Comparison of ENCODE assay signal across 8 cellular contexts in the genomic region with DNA sequence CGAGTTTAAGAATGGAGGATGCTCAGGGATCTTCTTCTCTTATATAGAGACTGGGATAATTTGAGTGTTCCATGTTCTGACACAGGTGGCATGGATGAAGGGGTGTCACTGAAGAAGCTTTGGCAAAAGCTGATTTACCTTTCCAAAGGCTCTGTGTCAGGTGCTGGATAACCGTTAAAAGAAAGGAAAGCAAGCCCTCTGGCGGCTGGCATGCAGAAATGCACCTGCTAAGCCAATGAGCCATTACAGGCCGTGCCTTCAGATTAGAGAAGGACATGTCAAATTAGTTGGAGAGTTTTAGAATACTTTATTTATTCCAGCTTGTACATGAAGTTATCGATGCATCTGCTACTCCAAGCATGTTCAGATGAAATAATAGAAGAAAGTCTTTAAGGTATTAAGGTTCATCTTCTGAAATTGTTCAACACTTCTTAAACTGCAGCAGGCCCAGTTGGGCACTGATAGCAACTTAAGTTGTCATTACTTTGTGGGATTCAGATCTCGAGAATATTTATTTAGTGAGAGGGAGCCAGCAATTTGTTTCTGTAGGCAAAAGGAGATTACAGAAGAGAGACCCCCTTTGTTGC.
A peak's percentile ranks its signal among the peaks of the same experiment; 100 is the strongest.
DNase-seq lines count a peak whose midpoint lies in the region; ATAC-seq and TF ChIP-seq lines count a peak whose summit lies in the region.

No MANE protein-coding gene starts in this region.

- no peaks in the 10 kb centered on the region for H3K36me3 Mint-ChIP-seq in activated naive CD8-positive, alpha-beta T cell treated with anti-CD3 and anti-CD28 coated beads for 36 hours

- no peaks in the 10 kb centered on the region for H3K36me3 ChIP-seq in hepatocyte (replicated peaks; ENCODE audit: insufficient read depth, low read depth)

- peaks cover 3% of the 10 kb centered on the region for H3K27me3 Mint-ChIP-seq in activated naive CD8-positive, alpha-beta T cell treated with anti-CD3 and anti-CD28 coated beads for 36 hours

- no peak overlapping the region for H3K4me2 ChIP-seq in hepatocyte

- no peak overlapping the region for H3K4me3 ChIP-seq in hepatocyte

- peak; percentile 68 for DNase-seq in D341Med (ENCODE audit: low spot score)
- peak; percentile 57 for DNase-seq in NCI-H2107 (lab: John Stamatoyannopoulos, UW)
- peak; percentile 5 for DNase-seq in activated naive CD8-positive, alpha-beta T cell treated with anti-CD3 and anti-CD28 coated beads for 36 hours
- DNase-seq in hepatocyte (ENCODE audit: low spot score) = peak; percentile 74
- DNase-seq in stimulated activated naive CD8-positive, alpha-beta T cell treated with anti-CD3 and anti-CD28 coated beads, Interleukin-15, Interleukin-2, amounts not matched to agents 100 U/mL and 50 U/mL, for 24 hours = peak; percentile 31
- DNase-seq in T1000 (lab: John Stamatoyannopoulos, UW) = no peak

- no peak overlapping the region for H2AFZ ChIP-seq in hepatocyte

- peak; percentile 83 for TF ChIP-seq CTCF in hepatocyte (IDR thresholded peaks at IDR 0.05; ENCODE audit: poor library complexity)

- no peaks in the 10 kb centered on the region for H3K9me3 ChIP-seq in hepatocyte (ENCODE audit: low read depth)

- no peaks in the 10 kb centered on the region for H3K9me2 ChIP-seq in hepatocyte (replicated peaks; ENCODE audit: insufficient read depth)

- H3K27ac Mint-ChIP-seq in activated naive CD8-positive, alpha-beta T cell treated with anti-CD3 and anti-CD28 coated beads for 36 hours = no peak overlapping the region

- no peaks in the 10 kb centered on the region for H3K4me1 Mint-ChIP-seq in activated naive CD8-positive, alpha-beta T cell treated with anti-CD3 and anti-CD28 coated beads for 36 hours

- ATAC-seq in GM18867 (IDR thresholded peaks at IDR 0.05; ENCODE audit: unreplicated experiment) = peak; percentile 91
- ATAC-seq in HG03039 (IDR thresholded peaks at IDR 0.05; ENCODE audit: unreplicated experiment) = peak; percentile 88
- ATAC-seq in stimulated activated naive CD8-positive, alpha-beta T cell treated with anti-CD3 and anti-CD28 coated beads, Interleukin-15, Interleukin-2, amounts not matched to agents 100 U/mL and 50 U/mL, for 24 hours = no peak

- no peaks in the 10 kb centered on the region for H3K79me2 ChIP-seq in hepatocyte

- no peak overlapping the region for H3K27ac ChIP-seq in hepatocyte

- H4K20me1 ChIP-seq in hepatocyte (ENCODE audit: insufficient read depth, poor library complexity, severe bottlenecking) = no peaks in the 10 kb centered on the region

- no peak overlapping the region for H3K4me3 Mint-ChIP-seq in activated naive CD8-positive, alpha-beta T cell treated with anti-CD3 and anti-CD28 coated beads for 36 hours

- no peaks in the 10 kb centered on the region for H3K4me1 ChIP-seq in hepatocyte (ENCODE audit: insufficient read depth)

- WGBS in hepatocyte (ENCODE audit: low lambda C conversion rate, missing lambda C conversion rate) = 20% methylated on average over 6 of the region's 6 CpGs

- H3K9me3 Mint-ChIP-seq in activated naive CD8-positive, alpha-beta T cell treated with anti-CD3 and anti-CD28 coated beads for 36 hours = no peaks in the 10 kb centered on the region

- peaks cover 4% of the 10 kb centered on the region for H3K27me3 ChIP-seq in hepatocyte
